17 cellular contexts compared by ENCODE assay signal in the genomic region with DNA sequence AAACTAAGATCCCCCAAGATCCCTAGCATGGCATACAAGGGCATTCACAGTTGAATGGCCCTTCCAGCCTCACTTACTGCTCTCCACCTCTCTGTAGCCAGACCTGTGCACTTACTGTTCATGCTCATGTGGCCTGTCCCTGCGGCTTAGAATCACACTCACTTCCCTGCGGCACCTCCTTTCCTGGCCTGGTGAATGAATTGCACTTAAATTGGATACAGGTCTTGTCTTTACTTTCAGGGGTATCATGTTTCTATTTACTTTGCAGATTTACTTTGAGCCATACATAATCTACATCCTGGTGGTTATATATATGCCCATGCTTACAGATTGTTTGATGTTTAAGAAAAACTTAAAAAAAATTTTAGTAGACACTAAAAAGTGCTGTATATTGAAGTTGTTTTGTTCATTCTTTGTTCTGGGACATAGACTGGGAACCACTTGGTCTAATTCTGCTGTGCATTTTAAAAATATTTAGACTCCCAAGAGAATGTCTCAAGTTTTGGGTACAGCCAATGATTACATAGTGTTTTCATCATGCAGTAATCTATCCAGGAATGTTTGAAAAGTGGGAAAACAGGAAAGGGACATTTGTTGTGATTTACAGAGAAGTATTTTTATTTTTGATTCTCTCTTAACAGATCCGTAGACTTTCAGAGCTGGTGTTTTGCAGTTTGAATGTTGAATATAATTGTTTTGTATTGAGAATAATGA.
DNase-seq lines count a peak whose midpoint lies in the region; ATAC-seq and TF ChIP-seq lines count a peak whose summit lies in the region.
"Had no signal": no experiment of that assay in that cellular context is flagged by ENCODE, and none has a peak within 500 bp of the region (broad histone marks: within the 10 kb centered on the region; RNA-seq: fewer than 3 reads in every experiment).

No MANE protein-coding gene starts in this region.

- H3K27me3 ChIP-seq in skeletal muscle tissue (ENCODE audit: control insufficient read depth in 3 of 3, insufficient read depth in 3 of 3, low read length in 3 of 3) (no peaks in the 10 kb centered on the region), prostate gland (replicated peaks; ENCODE audit: insufficient read depth) (no peaks in the 10 kb centered on the region)
- H3K27me3 ChIP-seq: upper lobe of left lung had no signal

- no peak overlapping the region for H3K4me3 Mint-ChIP-seq in activated CD4-positive, alpha-beta T cell treated with anti-CD3 and anti-CD28 coated beads for 36 hours
- no peak overlapping the region for H3K4me3 Mint-ChIP-seq in activated CD4-positive, alpha-beta T cell treated with anti-CD3 and anti-CD28 coated beads, Interleukin-2, amount 10 ng/mL, durations not matched to agents 7 days and 5 days
- H3K4me3 Mint-ChIP-seq: HFFc6, IgD-negative memory B cell, neural crest cell had no signal

- no peak for DNase-seq in activated CD4-positive, alpha-beta T cell treated with anti-CD3 and anti-CD28 coated beads for 36 hours
- no peak for DNase-seq in activated CD4-positive, alpha-beta T cell treated with anti-CD3 and anti-CD28 coated beads, Interleukin-2, amount 10 ng/mL, durations not matched to agents 7 days and 5 days
- peak; percentile 6 for DNase-seq in NCI-H526 treated with DMSO at 0.1 percent for 48 hours (lab: John Stamatoyannopoulos, UW)
- peak; percentile 4 for DNase-seq in fibroblast of pulmonary artery (ENCODE audit: low read depth)
- DNase-seq in HK-2 (ENCODE audit: unreplicated experiment) = no peak
- no peak for DNase-seq in prostate gland (ENCODE audit: low spot score)
- DNase-seq: activated CD4-positive, alpha-beta T cell treated with anti-CD3 and anti-CD28 coated beads, Interleukin-2, amount 50 U/mL, for 1 hour; activated gamma-delta T cell treated with Interleukin-2 at 50 U/mL for 16 hours; foreskin melanocyte; HFFc6; NCI-H1694; T-helper 1 cell; upper lobe of left lung had no signal

- WGBS in prostate gland = 34% methylated on average over 3 of the region's 3 CpGs

- no peak overlapping the region for H3K4me3 ChIP-seq in fibroblast of pulmonary artery (replicated peaks; ENCODE audit: low read depth, low read length)
- no peak overlapping the region for H3K4me3 ChIP-seq in skeletal muscle tissue (ENCODE audit: low read length in 3 of 3)
- H3K4me3 ChIP-seq in prostate gland = no peak overlapping the region
- H3K4me3 ChIP-seq: upper lobe of left lung had no signal

- CTCF ChIA-PET in activated CD4-positive, alpha-beta T cell treated with anti-CD3 and anti-CD28 coated beads for 36 hours (lab: Charles Lee) = no interaction called here
- CTCF ChIA-PET in activated CD4-positive, alpha-beta T cell treated with anti-CD3 and anti-CD28 coated beads, Interleukin-2, amount 10 ng/mL, durations not matched to agents 7 days and 5 days (lab: Charles Lee) = interaction anchor here (0.6 to 2.0 kb wide), 3 partner anchors 20 to 1450 kb away, joined by 4 to 5 read pairs (median 4); no protein-coding TSS in a partner anchor

- H3K4me1 Mint-ChIP-seq in activated CD4-positive, alpha-beta T cell treated with anti-CD3 and anti-CD28 coated beads for 36 hours = no peaks in the 10 kb centered on the region
- no peaks in the 10 kb centered on the region for H3K4me1 Mint-ChIP-seq in activated CD4-positive, alpha-beta T cell treated with anti-CD3 and anti-CD28 coated beads, Interleukin-2, amount 10 ng/mL, durations not matched to agents 7 days and 5 days
- H3K4me1 Mint-ChIP-seq: neural crest cell had no signal

- intact Hi-C loops in activated CD4-positive, alpha-beta T cell treated with anti-CD3 and anti-CD28 coated beads for 36 hours (cut with DNase I, micrococcal nuclease) = no loop called here
- intact Hi-C loops in prostate gland (cut with DNase I) = no loop called here

- peaks cover 41% of the 10 kb centered on the region for H3K36me3 Mint-ChIP-seq in activated CD4-positive, alpha-beta T cell treated with anti-CD3 and anti-CD28 coated beads for 36 hours (ENCODE audit: low read depth)
- H3K36me3 Mint-ChIP-seq in activated CD4-positive, alpha-beta T cell treated with anti-CD3 and anti-CD28 coated beads, Interleukin-2, amount 10 ng/mL, durations not matched to agents 7 days and 5 days (ENCODE audit: low read depth) = peaks cover 28% of the 10 kb centered on the region

- peak overlapping the region; percentile 30 for H3K27ac ChIP-seq in skeletal muscle tissue (ENCODE audit: low read depth, low read length)
- no peak overlapping the region for H3K27ac ChIP-seq in prostate gland

- H3K4me1 ChIP-seq in skeletal muscle tissue (ENCODE audit: control insufficient read depth in 3 of 3, insufficient read depth in 3 of 3, low read length in 3 of 3) (peaks cover 5 to 13% (median 5%) of the 10 kb centered on the region in 3 donors), prostate gland (replicated peaks) (no peaks in the 10 kb centered on the region)
- H3K4me1 ChIP-seq: upper lobe of left lung had no signal

- H3K9me3 ChIP-seq in skeletal muscle tissue (ENCODE audit: control insufficient read depth in 3 of 3, low read length in 3 of 3) = no peaks in the 10 kb centered on the region
- no peaks in the 10 kb centered on the region for H3K9me3 ChIP-seq in prostate gland
- H3K9me3 ChIP-seq: upper lobe of left lung had no signal

- TF ChIP-seq CTCF in fibroblast of pulmonary artery (IDR thresholded peaks at IDR 0.05; ENCODE audit: low read length, missing control alignments) (no peak), prostate gland (IDR thresholded peaks at IDR 0.05) (no peak)

- TF ChIP-seq POLR2A in prostate gland (IDR thresholded peaks at IDR 0.05) = no peak

- H3K9ac ChIP-seq in skeletal muscle tissue (ENCODE audit: low read depth in 1 of 3, low read length in 3 of 3) = peak overlapping the region in 1 of 3 donors; percentile 32

- no peaks in the 10 kb centered on the region for H3K9me3 Mint-ChIP-seq in activated CD4-positive, alpha-beta T cell treated with anti-CD3 and anti-CD28 coated beads for 36 hours (ENCODE audit: low read depth)
- H3K9me3 Mint-ChIP-seq in activated CD4-positive, alpha-beta T cell treated with anti-CD3 and anti-CD28 coated beads, Interleukin-2, amount 10 ng/mL, durations not matched to agents 7 days and 5 days = no peaks in the 10 kb centered on the region
- H3K9me3 Mint-ChIP-seq: HFFc6, IgD-negative memory B cell, neural crest cell had no signal

- ATAC-seq in activated CD4-positive, alpha-beta T cell treated with anti-CD3 and anti-CD28 coated beads for 36 hours = no peak
- no peak for ATAC-seq in GM18909 (IDR thresholded peaks at IDR 0.05; ENCODE audit: poor library complexity, unreplicated experiment)

- H3K36me3 ChIP-seq in skeletal muscle tissue (ENCODE audit: control insufficient read depth in 3 of 3, insufficient read depth in 3 of 3, low read length in 3 of 3) (peaks cover 24 to 46% (median 41%) of the 10 kb centered on the region in 3 donors), prostate gland (no peaks in the 10 kb centered on the region)

- H3K27me3 Mint-ChIP-seq in activated CD4-positive, alpha-beta T cell treated with anti-CD3 and anti-CD28 coated beads for 36 hours = no peaks in the 10 kb centered on the region
- H3K27me3 Mint-ChIP-seq in activated CD4-positive, alpha-beta T cell treated with anti-CD3 and anti-CD28 coated beads, Interleukin-2, amount 10 ng/mL, durations not matched to agents 7 days and 5 days = no peaks in the 10 kb centered on the region
- H3K27me3 Mint-ChIP-seq: IgD-negative memory B cell had no signal

- POLR2A ChIA-PET in activated CD4-positive, alpha-beta T cell treated with anti-CD3 and anti-CD28 coated beads for 36 hours (lab: Charles Lee) = no interaction called here
- POLR2A ChIA-PET in activated CD4-positive, alpha-beta T cell treated with anti-CD3 and anti-CD28 coated beads, Interleukin-2, amount 10 ng/mL, durations not matched to agents 7 days and 5 days (lab: Charles Lee) = no interaction called here

- H3K27ac Mint-ChIP-seq in activated CD4-positive, alpha-beta T cell treated with anti-CD3 and anti-CD28 coated beads for 36 hours = peak overlapping the region; percentile 1
- H3K27ac Mint-ChIP-seq in activated CD4-positive, alpha-beta T cell treated with anti-CD3 and anti-CD28 coated beads, Interleukin-2, amount 10 ng/mL, durations not matched to agents 7 days and 5 days = no peak overlapping the region
- H3K27ac Mint-ChIP-seq: HFFc6 had no signal

Comparison
In these comparisons a context has a peak if more than half of its experiments do, and no peak if none do; other contexts are left out.
1. DNase-seq: peak in NCI-H526 treated with DMSO at 0.1 percent for 48 hours (single experiment) and fibroblast of pulmonary artery (single experiment); none in activated CD4-positive, alpha-beta T cell treated with anti-CD3 and anti-CD28 coated beads for 36 hours (single experiment), activated CD4-positive, alpha-beta T cell treated with anti-CD3 and anti-CD28 coated beads, Interleukin-2, amount 10 ng/mL, durations not matched to agents 7 days and 5 days (single experiment), HK-2 (single experiment) and prostate gland (single experiment).